ENCODE assay signal across 18 cellular contexts in genomic region chr3:64088408-64089136, GRCh38.
DNase-seq lines count a peak whose midpoint lies in the region; ATAC-seq and TF ChIP-seq lines count a peak whose summit lies in the region.
"Had no signal": no experiment of that assay in that cellular context is flagged by ENCODE, and none has a peak within 500 bp of the region (broad histone marks: within the 10 kb centered on the region; RNA-seq: fewer than 3 reads in every experiment).

No MANE protein-coding gene starts in this region.

- ATAC-seq in CD8-positive, alpha-beta T cell = no peak
- ATAC-seq: activated T-cell treated with anti-CD3 and anti-CD28 coated beads, Interleukin-2, amount 50 U/mL, for 72 hours had no signal

- peaks cover 44% of the 10 kb centered on the region for H3K4me1 Mint-ChIP-seq in type B pancreatic cell (ENCODE audit: unreplicated experiment)
- H3K4me1 Mint-ChIP-seq in CD8-positive, alpha-beta T cell (ENCODE audit: low read depth) = no peaks in the 10 kb centered on the region
- H3K4me1 Mint-ChIP-seq: activated naive CD8-positive, alpha-beta T cell treated with anti-CD3 and anti-CD28 coated beads, Interleukin-2, amount 10 ng/mL, durations not matched to agents 7 days and 5 days; CD4-positive, alpha-beta memory T cell had no signal

- H4K20me1 ChIP-seq in hepatocyte (ENCODE audit: insufficient read depth, poor library complexity, severe bottlenecking) = no peaks in the 10 kb centered on the region

- no peaks in the 10 kb centered on the region for H3K9me3 ChIP-seq in hepatocyte (ENCODE audit: low read depth)
- H3K9me3 ChIP-seq in CD8-positive, alpha-beta T cell (ENCODE audit: low read length) = no peaks in the 10 kb centered on the region
- H3K9me3 ChIP-seq: spleen had no signal

- no peaks in the 10 kb centered on the region for H3K79me2 ChIP-seq in hepatocyte

- H3K27me3 Mint-ChIP-seq in type B pancreatic cell = no peaks in the 10 kb centered on the region
- peaks cover 10% of the 10 kb centered on the region for H3K27me3 Mint-ChIP-seq in CD8-positive, alpha-beta T cell (ENCODE audit: low read depth)

- POLR2A ChIA-PET in CD8-positive, alpha-beta T cell (lab: Charles Lee) = no interaction called here

- TF ChIP-seq CTCF in hepatocyte (IDR thresholded peaks at IDR 0.05; ENCODE audit: poor library complexity) = no peak
- no peak for TF ChIP-seq CTCF in type B pancreatic cell (conservative IDR thresholded peaks at IDR 0.05)
- no peak for TF ChIP-seq CTCF in CD8-positive, alpha-beta T cell (IDR thresholded peaks at IDR 0.05)

- no peak overlapping the region for H3K4me2 ChIP-seq in hepatocyte

- H3K27me3 ChIP-seq in hepatocyte = no peaks in the 10 kb centered on the region
- no peaks in the 10 kb centered on the region for H3K27me3 ChIP-seq in CD8-positive, alpha-beta T cell (ENCODE audit: insufficient read depth, low read length)
- H3K27me3 ChIP-seq: spleen, tibial artery had no signal

- CTCF ChIA-PET in CD8-positive, alpha-beta T cell (lab: Charles Lee) = no interaction called here

- DNase-seq in NCI-H1105 treated with DMSO at 0.1 percent for 48 hours (lab: John Stamatoyannopoulos, UW) = peak; percentile 61
- DNase-seq in NCI-H1105 (lab: John Stamatoyannopoulos, UW) = no peak
- peak; percentile 73 for DNase-seq in NCI-H748 treated with DMSO at 0.1 percent for 48 hours (lab: John Stamatoyannopoulos, UW)
- no peak for DNase-seq in hepatocyte (ENCODE audit: low spot score)
- no peak for DNase-seq in type B pancreatic cell (ENCODE audit: extremely low spot score, unreplicated experiment)
- no peak for DNase-seq in CD8-positive, alpha-beta T cell
- no peak for DNase-seq in NCI-H2107 treated with DMSO at 0.1 percent for 48 hours (lab: John Stamatoyannopoulos, UW; ENCODE audit: unreplicated experiment)
- no peak for DNase-seq in activated effector memory CD4-positive, alpha-beta T cell treated with Interleukin-2 at 50 U/mL for 16 hours
- DNase-seq: activated CD4-positive, alpha-beta memory T cell treated with anti-CD3 and anti-CD28 coated beads for 36 hours; activated naive CD8-positive, alpha-beta T cell treated with anti-CD3 and anti-CD28 coated beads, Interleukin-2, amount 10 ng/mL, durations not matched to agents 7 days and 5 days; activated T-cell treated with anti-CD3 and anti-CD28 coated beads, Interleukin-2, amount 50 U/mL, for 72 hours; CD4-positive, alpha-beta memory T cell; effector memory CD4-positive, alpha-beta T cell; hypothalamus; left cardiac atrium; NCI-H524 treated with DMSO at 0.1 percent for 48 hours; spleen; tibial artery had no signal

- H3K36me3 ChIP-seq in hepatocyte (replicated peaks; ENCODE audit: insufficient read depth, low read depth) = no peaks in the 10 kb centered on the region
- H3K36me3 ChIP-seq in CD8-positive, alpha-beta T cell (ENCODE audit: insufficient read depth, low read length) = no peaks in the 10 kb centered on the region
- H3K36me3 ChIP-seq: spleen, tibial artery had no signal

- peaks cover 14% of the 10 kb centered on the region for H3K4me1 ChIP-seq in hepatocyte (ENCODE audit: insufficient read depth)
- no peaks in the 10 kb centered on the region for H3K4me1 ChIP-seq in CD8-positive, alpha-beta T cell (ENCODE audit: insufficient read depth, low read length)
- H3K4me1 ChIP-seq: spleen had no signal

- H3K9me2 ChIP-seq in hepatocyte (replicated peaks; ENCODE audit: insufficient read depth) = no peaks in the 10 kb centered on the region

- H2AFZ ChIP-seq in hepatocyte = no peak overlapping the region

- no peak overlapping the region for H3K4me3 Mint-ChIP-seq in type B pancreatic cell
- no peak overlapping the region for H3K4me3 Mint-ChIP-seq in CD8-positive, alpha-beta T cell
- H3K4me3 Mint-ChIP-seq: activated CD4-positive, alpha-beta memory T cell treated with anti-CD3 and anti-CD28 coated beads for 36 hours; activated naive CD8-positive, alpha-beta T cell treated with anti-CD3 and anti-CD28 coated beads, Interleukin-2, amount 10 ng/mL, durations not matched to agents 7 days and 5 days; activated T-cell treated with anti-CD3 and anti-CD28 coated beads, Interleukin-2, amount 50 U/mL, for 72 hours; CD4-positive, alpha-beta memory T cell had no signal

- peak overlapping the region; percentile 17 for H3K27ac ChIP-seq in hepatocyte
- H3K27ac ChIP-seq in CD8-positive, alpha-beta T cell (ENCODE audit: low read depth, low read length) = no peak overlapping the region
- H3K27ac ChIP-seq: spleen, tibial artery had no signal

- no peaks in the 10 kb centered on the region for H3K36me3 Mint-ChIP-seq in type B pancreatic cell
- H3K36me3 Mint-ChIP-seq in CD8-positive, alpha-beta T cell = no peaks in the 10 kb centered on the region
- H3K36me3 Mint-ChIP-seq: activated CD4-positive, alpha-beta memory T cell treated with anti-CD3 and anti-CD28 coated beads for 36 hours; activated naive CD8-positive, alpha-beta T cell treated with anti-CD3 and anti-CD28 coated beads, Interleukin-2, amount 10 ng/mL, durations not matched to agents 7 days and 5 days; CD4-positive, alpha-beta memory T cell had no signal

- H3K9me3 Mint-ChIP-seq in type B pancreatic cell = peaks cover 12% of the 10 kb centered on the region
- no peaks in the 10 kb centered on the region for H3K9me3 Mint-ChIP-seq in CD8-positive, alpha-beta T cell
- H3K9me3 Mint-ChIP-seq: activated naive CD8-positive, alpha-beta T cell treated with anti-CD3 and anti-CD28 coated beads, Interleukin-2, amount 10 ng/mL, durations not matched to agents 7 days and 5 days; activated T-cell treated with anti-CD3 and anti-CD28 coated beads, Interleukin-2, amount 50 U/mL, for 72 hours had no signal

- WGBS in hepatocyte (ENCODE audit: low lambda C conversion rate, missing lambda C conversion rate) = 30% methylated on average over 1 of the region's 1 CpG

- no peak overlapping the region for H3K4me3 ChIP-seq in hepatocyte
- H3K4me3 ChIP-seq in CD8-positive, alpha-beta T cell (ENCODE audit: low read depth, low read length) = no peak overlapping the region
- H3K4me3 ChIP-seq: spleen, tibial artery had no signal

- intact Hi-C loops in CD8-positive, alpha-beta T cell (cut with DNase I, micrococcal nuclease) = no loop called here

- peak overlapping the region; percentile 0 for H3K27ac Mint-ChIP-seq in type B pancreatic cell
- no peak overlapping the region for H3K27ac Mint-ChIP-seq in CD8-positive, alpha-beta T cell
- H3K27ac Mint-ChIP-seq: activated CD4-positive, alpha-beta memory T cell treated with anti-CD3 and anti-CD28 coated beads for 36 hours; activated naive CD8-positive, alpha-beta T cell treated with anti-CD3 and anti-CD28 coated beads, Interleukin-2, amount 10 ng/mL, durations not matched to agents 7 days and 5 days; activated T-cell treated with anti-CD3 and anti-CD28 coated beads, Interleukin-2, amount 50 U/mL, for 72 hours; CD4-positive, alpha-beta memory T cell had no signal

Comparison
In these comparisons a context has a peak if more than half of its experiments do, and no peak if none do; other contexts are left out.
1. DNase-seq: peak in NCI-H1105 treated with DMSO at 0.1 percent for 48 hours (single experiment) and NCI-H748 treated with DMSO at 0.1 percent for 48 hours (single experiment); none in NCI-H1105 (single experiment), hepatocyte (single experiment), type B pancreatic cell (single experiment), CD8-positive, alpha-beta T cell (0 of 7), NCI-H2107 treated with DMSO at 0.1 percent for 48 hours (single experiment) and activated effector memory CD4-positive, alpha-beta T cell treated with Interleukin-2 at 50 U/mL for 16 hours (single experiment).